ENCODE assay signal across 9 cellular contexts in genomic region chr3:186786810-186787375, GRCh38. TPM values are rescaled to one million over a fixed set of nuclear protein-coding genes. Genes with fewer than 3 reads are reported as not detected.
DNase-seq lines count a peak whose midpoint lies in the region; ATAC-seq and TF ChIP-seq lines count a peak whose summit lies in the region.
"Had no signal": no experiment of that assay in that cellular context is flagged by ENCODE, and none has a peak within 500 bp of the region (broad histone marks: within the 10 kb centered on the region; RNA-seq: fewer than 3 reads in every experiment).

No MANE protein-coding gene starts in this region.

- H3K36me3 ChIP-seq in OCI-LY7 (ENCODE audit: insufficient read depth, low read length) = peaks cover 85% of the 10 kb centered on the region
- H3K36me3 ChIP-seq in psoas muscle (ENCODE audit: insufficient read depth in 1 of 2, low read depth in 1 of 2) = peaks cover 26 to 69% of the 10 kb centered on the region in 2 donors

- no peaks in the 10 kb centered on the region for H3K9me3 Mint-ChIP-seq in endothelial cell (ENCODE audit: unreplicated experiment)

- H3K36me3 Mint-ChIP-seq in endothelial cell (ENCODE audit: low read depth, unreplicated experiment) = peaks cover 66% of the 10 kb centered on the region

- H3K9me2 ChIP-seq in OCI-LY7 (ENCODE audit: insufficient read depth, low read length) = no peaks in the 10 kb centered on the region

- no peak overlapping the region for H3K27ac Mint-ChIP-seq in endothelial cell (ENCODE audit: unreplicated experiment)

- peak overlapping the region; percentile 99 for H3K27ac ChIP-seq in OCI-LY7 (ENCODE audit: low read depth, low read length, poor library complexity, severe bottlenecking)
- peak overlapping the region; percentile 19 for H3K27ac ChIP-seq in psoas muscle

- CTCF ChIA-PET in OCI-LY7 (lab: Charles Lee; ENCODE audit: unreplicated experiment) = no interaction called here

- H2AFZ ChIP-seq in OCI-LY7 (ENCODE audit: low read length) = no peak overlapping the region

- peak overlapping the region; percentile 98 for H3K4me2 ChIP-seq in OCI-LY7 (ENCODE audit: low read length)

- peak overlapping the region; percentile 62 for H3K4me3 Mint-ChIP-seq in endothelial cell (ENCODE audit: unreplicated experiment)

- intact Hi-C loops in OCI-LY7 (cut with micrococcal nuclease; ENCODE audit: unreplicated experiment) = loop anchor here (5.0 kb wide), 1 partner anchor 145 kb away; the partner anchor contains the start of gene ST6GAL1
- intact Hi-C loops in psoas muscle (cut with DNase I) = no loop called here

- DNase-seq in DMS 273 (lab: John Stamatoyannopoulos, UW; ENCODE audit: unreplicated experiment) = peak; percentile 59
- no peak for DNase-seq in DMS 273 treated with DMSO at 0.1 percent for 48 hours (lab: John Stamatoyannopoulos, UW)
- DNase-seq in OCI-LY7 (ENCODE audit: low spot score) = peak; percentile 5
- DNase-seq in endothelial cell (ENCODE audit: low spot score) = no peak
- DNase-seq in psoas muscle = no peak
- DNase-seq in cortex of kidney (lab: John Stamatoyannopoulos, UW) = no peak
- DNase-seq in NCI-H2029 (lab: John Stamatoyannopoulos, UW) = no peak
- DNase-seq in COLO668 (lab: John Stamatoyannopoulos, UW; ENCODE audit: unreplicated experiment) = no peak

- H3K79me2 ChIP-seq in OCI-LY7 (ENCODE audit: insufficient read depth, low read depth, low read length) = peaks cover 70% of the 10 kb centered on the region

- TF ChIP-seq CTCF in OCI-LY7 (conservative IDR thresholded peaks at IDR 0.05; ENCODE audit: low read length) (no peak), endothelial cell (IDR thresholded peaks at IDR 0.05; ENCODE audit: unreplicated experiment) (no peak), psoas muscle (IDR thresholded peaks at IDR 0.05) (no peak)

- H3K4me3 ChIP-seq in OCI-LY7 (ENCODE audit: low read depth, low read length, poor library complexity, severe bottlenecking) = peak overlapping the region; percentile 98
- peak overlapping the region; percentile 93 for H3K4me3 ChIP-seq in psoas muscle

- H3K27me3 Mint-ChIP-seq in endothelial cell (ENCODE audit: unreplicated experiment) = peaks cover 15% of the 10 kb centered on the region

- 61 to 70% (median 65%) methylated on average over 5 of the region's 5 CpGs for WGBS in psoas muscle, 3 donors

- H3K9me3 ChIP-seq in OCI-LY7 (ENCODE audit: low read length) (no peaks in the 10 kb centered on the region), psoas muscle (no peaks in the 10 kb centered on the region)

- POLR2A ChIA-PET in OCI-LY7 (lab: Charles Lee) = interaction anchor here (1.2 to 1.4 kb wide), 2 partner anchors 11 to 15 kb away, joined by 4 read pairs; no protein-coding TSS in a partner anchor

- H3K4me1 Mint-ChIP-seq in endothelial cell (ENCODE audit: unreplicated experiment) = peaks cover 43% of the 10 kb centered on the region

- ATAC-seq in psoas muscle = no peak

- H3K4me1 ChIP-seq in OCI-LY7 (ENCODE audit: insufficient read depth, low read length, poor library complexity, severe bottlenecking) (peaks cover 49% of the 10 kb centered on the region), psoas muscle (peaks cover 49% of the 10 kb centered on the region)

- H3K27me3 ChIP-seq in psoas muscle (ENCODE audit: insufficient read depth in 3 of 3, low read length in 2 of 3) = no peaks in the 10 kb centered on the region

- BruUV-seq in OCI-LY7 (replicated peaks; lab: Mats Ljungman, UMichigan) = no TSS peak

- H4K20me1 ChIP-seq in OCI-LY7 (ENCODE audit: insufficient read depth, low read length) = peaks cover 45% of the 10 kb centered on the region

RNA-seq across cellular contexts. Expression of gene EIF4A2, which starts 3.5 kb away (rescaled TPM):
- 506 and 596 TPM in 2 replicates for total RNA-seq in OCI-LY7 (2014; rRNA removed; shearing (Covaris generic))
- total RNA-seq in OCI-LY7 (2022) (425 and 437 TPM in 2 replicates), endothelial cell (ENCODE audit: unreplicated experiment) (260 TPM), psoas muscle (100 to 1,000 TPM; 541 to 778 (median 587) TPM)
- polyA plus RNA-seq in psoas muscle = 100 to 1,000 TPM; 397 to 570 (median 513) TPM

RNA-seq across cellular contexts. Expression of gene RFC4, which starts 19.4 kb away (rescaled TPM):
- total RNA-seq in OCI-LY7 (2014; rRNA removed; shearing (Covaris generic)) = 114 and 137 TPM in 2 replicates
- total RNA-seq in OCI-LY7 (2022) (118 and 126 TPM in 2 replicates), endothelial cell (ENCODE audit: unreplicated experiment) (30.2 TPM), psoas muscle (1 to 10 TPM; 3.4 to 8.1 (median 6.0) TPM)
- polyA plus RNA-seq in psoas muscle = 10 to 100 TPM; 10.3 to 20.6 (median 17.2) TPM

RNA-seq across cellular contexts. Expression of gene ADIPOQ, which starts 55.6 kb away (rescaled TPM):
- total RNA-seq in OCI-LY7 (2014; rRNA removed; shearing (Covaris generic)) = not detected in 2 replicates
- total RNA-seq in OCI-LY7 (2022) (not detected in 2 replicates), endothelial cell (ENCODE audit: unreplicated experiment) (not detected), psoas muscle (1 to 10 TPM in 2 of 4 donors, under 1 TPM in 2; 0.58 to 3.7 (median 1.4) TPM)
- polyA plus RNA-seq in psoas muscle = 1 to 10 TPM; 1.3 to 9.3 (median 2.3) TPM
- total RNA-seq: glomerular endothelial cell had no signal

Comparison
In these comparisons a context has a peak if more than half of its experiments do, and no peak if none do; other contexts are left out.
1. DNase-seq: peak in DMS 273 (single experiment) and OCI-LY7 (single experiment); none in DMS 273 treated with DMSO at 0.1 percent for 48 hours (single experiment), endothelial cell (single experiment), psoas muscle (0 of 2), cortex of kidney (single experiment), NCI-H2029 (single experiment) and COLO668 (single experiment).